ENCODE assay signal across 8 cellular contexts in genomic region chr5:115962565-115963402, GRCh38. TPM values are rescaled to one million over a fixed set of nuclear protein-coding genes. Genes with fewer than 3 reads are reported as not detected.
DNase-seq lines count a peak whose midpoint lies in the region; ATAC-seq and TF ChIP-seq lines count a peak whose summit lies in the region.

No MANE protein-coding gene starts in this region.

- TF ChIP-seq CTCF in fibroblast of the aortic adventitia (IDR thresholded peaks at IDR 0.05; ENCODE audit: insufficient read depth, low read length) (no peak), omental fat pad (IDR thresholded peaks at IDR 0.05) (no peak)

- ATAC-seq in omental fat pad (ENCODE audit: low FRiP score) (peak; percentile 80), GM21528 (IDR thresholded peaks at IDR 0.05; ENCODE audit: low FRiP score, unreplicated experiment) (no peak), GM18868 (IDR thresholded peaks at IDR 0.05; ENCODE audit: unreplicated experiment) (no peak)

- peak overlapping the region; percentile 40 for H3K4me3 ChIP-seq in fibroblast of the aortic adventitia (ENCODE audit: low read depth, low read length)

- peak; percentile 76 for DNase-seq in DMS53 (lab: John Stamatoyannopoulos, UW)
- peak; percentile 23 for DNase-seq in HuH-7.5 (ENCODE audit: low spot score)
- no peak for DNase-seq in fibroblast of the aortic adventitia (ENCODE audit: low read depth)
- DNase-seq in omental fat pad (ENCODE audit: low spot score), result no peak
- no peak for DNase-seq in stimulated activated CD8-positive, alpha-beta memory T cell treated with anti-CD3 and anti-CD28 coated beads, Interleukin-4, amount 100 ng/mL, for 48 hours
- no peak for DNase-seq in activated CD4-positive, CD25-positive, alpha-beta regulatory T cell (lab: John Stamatoyannopoulos, UW)

RNA-seq across cellular contexts. Expression of gene LVRN, which starts 0.5 kb away (rescaled TPM):
- total RNA-seq in fibroblast of the aortic adventitia (ENCODE audit: low replicate concordance) (0.90 TPM in 1 of 2 replicates, not detected in the other), omental fat pad (10 to 100 TPM; 14.9 to 39.7 (median 24.8) TPM)

Comparison
In these comparisons a context has a peak if more than half of its experiments do, and no peak if none do; other contexts are left out.
1. DNase-seq: peak in DMS53 (single experiment) and HuH-7.5 (single experiment); none in fibroblast of the aortic adventitia (single experiment), omental fat pad (single experiment), stimulated activated CD8-positive, alpha-beta memory T cell treated with anti-CD3 and anti-CD28 coated beads, Interleukin-4, amount 100 ng/mL, for 48 hours (single experiment) and activated CD4-positive, CD25-positive, alpha-beta regulatory T cell (0 of 4).